In the genomic region with DNA sequence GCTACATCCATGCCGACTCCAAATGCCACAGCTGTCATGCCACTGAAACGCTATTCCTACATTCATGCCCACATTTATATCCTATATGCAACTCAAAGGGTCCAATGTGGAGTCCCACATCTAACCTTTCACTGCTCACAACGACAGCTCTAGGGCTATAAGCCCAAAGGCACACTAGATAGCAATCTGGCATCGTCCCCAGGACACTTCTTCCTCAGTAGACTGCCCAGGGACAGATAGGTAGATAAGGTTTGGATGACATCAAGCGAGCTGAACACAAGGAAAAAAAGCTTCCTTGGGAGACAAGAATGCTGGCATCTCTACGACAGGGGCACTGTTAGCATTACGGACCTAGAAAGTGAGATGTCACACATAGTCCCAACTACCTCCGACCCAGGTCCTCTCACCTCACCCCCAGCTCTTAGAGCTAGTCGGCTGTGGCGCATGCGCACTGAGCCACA, we compare ENCODE assay signal across 8 cellular contexts. TPM values are rescaled to one million over a fixed set of nuclear protein-coding genes. Genes with fewer than 3 reads are reported as not detected.
DNase-seq lines count a peak whose midpoint lies in the region; ATAC-seq and TF ChIP-seq lines count a peak whose summit lies in the region.

No MANE protein-coding gene starts in this region.

- 29% methylated on average over 8 of the region's 11 CpGs for WGBS in esophagus muscularis mucosa
- WGBS in ovary, 3 donors, result 28 to 43% (median 36%) methylated on average over 11 of the region's 11 CpGs

- peak; percentile 23 for ATAC-seq in HG02623 (IDR thresholded peaks at IDR 0.05; ENCODE audit: unreplicated experiment)

- TF ChIP-seq POLR2A in esophagus muscularis mucosa (IDR thresholded peaks at IDR 0.05; ENCODE audit: low read depth), result no peak
- TF ChIP-seq POLR2A in ovary (IDR thresholded peaks at IDR 0.05), result no peak

- H3K9me3 ChIP-seq in esophagus muscularis mucosa (no peaks in the 10 kb centered on the region), ovary (no peaks in the 10 kb centered on the region)

- peak overlapping the region; percentile 82 to 90 (median 87) for H3K27ac ChIP-seq in esophagus muscularis mucosa (replicated peaks in 1 of 4)
- peak overlapping the region in 1 of 2 donors; percentile 85 for H3K27ac ChIP-seq in ovary

- H3K4me3 ChIP-seq in esophagus muscularis mucosa, result peak overlapping the region; percentile 64 to 72 (median 67)
- peak overlapping the region; percentile 47 for H3K4me3 ChIP-seq in ovary

- peaks cover 0 to 20% (median 17%) of the 10 kb centered on the region in 4 donors for H3K4me1 ChIP-seq in esophagus muscularis mucosa
- no peaks in the 10 kb centered on the region for H3K4me1 ChIP-seq in ovary (ENCODE audit: insufficient read depth)

- no peaks in the 10 kb centered on the region for H3K36me3 ChIP-seq in esophagus muscularis mucosa
- H3K36me3 ChIP-seq in ovary, result no peaks in the 10 kb centered on the region

- H3K27me3 ChIP-seq in esophagus muscularis mucosa (no peaks in the 10 kb centered on the region), ovary (no peaks in the 10 kb centered on the region)

- no peak for TF ChIP-seq CTCF in esophagus muscularis mucosa (IDR thresholded peaks at IDR 0.05)
- no peak for TF ChIP-seq CTCF in ovary (IDR thresholded peaks at IDR 0.05)

- peak; percentile 36 for DNase-seq in NCI-H510A treated with DMSO at 0.1 percent for 48 hours (lab: John Stamatoyannopoulos, UW)
- DNase-seq in NCI-H510A (lab: John Stamatoyannopoulos, UW), result no peak
- peak in 4 of 5 donors; percentile 34 to 61 (median 45) for DNase-seq in T-helper 1 cell
- no peak for DNase-seq in esophagus muscularis mucosa (ENCODE audit: extremely low spot score)
- DNase-seq in ovary, result no peak
- DNase-seq in NCI-H187 treated with DMSO at 0.1 percent for 48 hours (lab: John Stamatoyannopoulos, UW), result no peak
- no peak for DNase-seq in SW480 (ENCODE audit: low spot score)

- no peak for TF ChIP-seq EP300 in esophagus muscularis mucosa (IDR thresholded peaks at IDR 0.05)
- no peak for TF ChIP-seq EP300 in ovary (IDR thresholded peaks at IDR 0.05)

- intact Hi-C loops in esophagus muscularis mucosa (cut with DNase I) (no loop called here), ovary (cut with DNase I) (no loop called here)

RNA-seq across cellular contexts. Expression of gene RAB9B, which starts 0.7 kb away (rescaled TPM):
- total RNA-seq in esophagus muscularis mucosa, result 10 to 100 TPM in 3 of 4 donors, 1 to 10 TPM in 1; 8.9 to 13.6 (median 11.1) TPM
- 10 to 100 TPM in 5 of 7 donors, 1 to 10 TPM in 2; 3.7 to 23.8 (median 12.6) TPM for total RNA-seq in ovary
- 10 to 100 TPM in 1 of 2 donors, 1 to 10 TPM in 1; 6.8 to 14.0 TPM for polyA plus RNA-seq in ovary

RNA-seq across cellular contexts. Expression of gene PLP1, which starts 54.7 kb away (rescaled TPM):
- total RNA-seq in esophagus muscularis mucosa (10 to 100 TPM; 27.5 to 52.3 (median 37.8) TPM), ovary (10 to 100 TPM in 1 of 7 donors, 1 to 10 TPM in 5, under 1 TPM in 1; 0.98 to 17.4 (median 5.5) TPM)
- 10 to 100 TPM in 1 of 2 donors, 1 to 10 TPM in 1; 5.1 to 11.1 TPM for polyA plus RNA-seq in ovary

Comparison
In these comparisons a context has a peak if more than half of its experiments do, and no peak if none do; other contexts are left out.
1. DNase-seq: peak in NCI-H510A treated with DMSO at 0.1 percent for 48 hours (single experiment) and T-helper 1 cell (4 of 5); none in NCI-H510A (single experiment), esophagus muscularis mucosa (single experiment), ovary (0 of 5), NCI-H187 treated with DMSO at 0.1 percent for 48 hours (single experiment) and SW480 (single experiment).